Comparison of ENCODE assay signal across 10 cellular contexts in genomic region chr6:26019261-26019845, GRCh38. TPM values are rescaled to one million over a fixed set of nuclear protein-coding genes. Genes with fewer than 3 reads are reported as not detected.
DNase-seq lines count a peak whose midpoint lies in the region; ATAC-seq and TF ChIP-seq lines count a peak whose summit lies in the region.
"Had no signal": no experiment of that assay in that cellular context is flagged by ENCODE, and none has a peak within 500 bp of the region (broad histone marks: within the 10 kb centered on the region; RNA-seq: fewer than 3 reads in every experiment).

No MANE protein-coding gene starts in this region.

- peaks cover 7% of the 10 kb centered on the region for H3K36me3 Mint-ChIP-seq in activated T-cell treated with anti-CD3 and anti-CD28 coated beads, Interleukin-2, amount 50 U/mL, for 24 hours (ENCODE audit: low read depth)
- H3K36me3 Mint-ChIP-seq in activated CD4-positive, alpha-beta memory T cell treated with anti-CD3 and anti-CD28 coated beads, Interleukin-2, amount 10 ng/mL, durations not matched to agents 7 days and 5 days (ENCODE audit: low read depth): peaks cover 8% of the 10 kb centered on the region
- no peaks in the 10 kb centered on the region for H3K36me3 Mint-ChIP-seq in glutamatergic neuron (ENCODE audit: unreplicated experiment)
- H3K36me3 Mint-ChIP-seq in stimulated activated naive B cell treated with anti-CD40 and anti-IgM and Interleukin-4, amounts not matched to agents 10 μg/mL and 1 μg/mL and 100 μg/mL, for 72 hours: peaks cover 2 to 8% of the 10 kb centered on the region in 2 donors

- H3K4me1 Mint-ChIP-seq in activated T-cell treated with anti-CD3 and anti-CD28 coated beads, Interleukin-2, amount 50 U/mL, for 24 hours (ENCODE audit: low read depth): peaks cover 60% of the 10 kb centered on the region
- H3K4me1 Mint-ChIP-seq in activated CD4-positive, alpha-beta memory T cell treated with anti-CD3 and anti-CD28 coated beads, Interleukin-2, amount 10 ng/mL, durations not matched to agents 7 days and 5 days: peaks cover 55% of the 10 kb centered on the region
- H3K4me1 Mint-ChIP-seq in glutamatergic neuron (ENCODE audit: low read depth, unreplicated experiment): no peaks in the 10 kb centered on the region
- H3K4me1 Mint-ChIP-seq in stimulated activated naive B cell treated with anti-CD40 and anti-IgM and Interleukin-4, amounts not matched to agents 10 μg/mL and 1 μg/mL and 100 μg/mL, for 72 hours: peaks cover 22 to 30% of the 10 kb centered on the region in 2 donors

- CTCF ChIA-PET in activated CD4-positive, alpha-beta memory T cell treated with anti-CD3 and anti-CD28 coated beads, Interleukin-2, amount 10 ng/mL, durations not matched to agents 7 days and 5 days (lab: Charles Lee): interaction anchor here (3.0 to 7.7 kb wide), 4 partner anchors 12 to 27 kb away, joined by 18 to 100 read pairs (median 47); a partner anchor contains a TSS

- DNase-seq in activated T-cell treated with anti-CD3 and anti-CD28 coated beads, Interleukin-2, amount 50 U/mL, for 24 hours: no peak
- DNase-seq in activated T-cell treated with anti-CD3 and anti-CD28 coated beads, Interleukin-2, amount 50 U/mL, for 1 hour: no peak
- no peak for DNase-seq in activated CD4-positive, alpha-beta memory T cell treated with anti-CD3 and anti-CD28 coated beads, Interleukin-2, amount 10 ng/mL, durations not matched to agents 7 days and 5 days
- DNase-seq in glutamatergic neuron: no peak
- DNase-seq in stimulated activated naive B cell treated with anti-CD40 and anti-IgM and Interleukin-4, amounts not matched to agents 10 μg/mL and 1 μg/mL and 100 μg/mL, for 72 hours: no peak
- DNase-seq in NCI-H2171 treated with DMSO at 0.1 percent for 48 hours (lab: John Stamatoyannopoulos, UW): no peak
- DNase-seq in HuH-7.5 (ENCODE audit: low spot score): no peak
- DNase-seq: islet precursor cell, RPMI8226 had no signal

- POLR2A ChIA-PET in activated CD4-positive, alpha-beta memory T cell treated with anti-CD3 and anti-CD28 coated beads, Interleukin-2, amount 10 ng/mL, durations not matched to agents 7 days and 5 days (lab: Charles Lee): interaction anchor here (0.7 to 22.9 kb wide), 35 partner anchors 9 to 1874 kb away, joined by 3 to 2531 read pairs (median 18); partner anchors contain the start of genes HFE, RIPOR2 and TRIM38

- H3K27me3 Mint-ChIP-seq in activated T-cell treated with anti-CD3 and anti-CD28 coated beads, Interleukin-2, amount 50 U/mL, for 24 hours: no peaks in the 10 kb centered on the region
- no peaks in the 10 kb centered on the region for H3K27me3 Mint-ChIP-seq in activated CD4-positive, alpha-beta memory T cell treated with anti-CD3 and anti-CD28 coated beads, Interleukin-2, amount 10 ng/mL, durations not matched to agents 7 days and 5 days
- H3K27me3 Mint-ChIP-seq in glutamatergic neuron (ENCODE audit: unreplicated experiment): peaks cover 5% of the 10 kb centered on the region
- H3K27me3 Mint-ChIP-seq in stimulated activated naive B cell treated with anti-CD40 and anti-IgM and Interleukin-4, amounts not matched to agents 10 μg/mL and 1 μg/mL and 100 μg/mL, for 72 hours: peaks cover 0 to 3% of the 10 kb centered on the region in 2 donors

- TF ChIP-seq CTCF in glutamatergic neuron (IDR thresholded peaks at IDR 0.05; ENCODE audit: partially characterized antibody, unreplicated experiment): no peak

- no peak for ATAC-seq in stimulated activated naive B cell treated with anti-CD40 and anti-IgM and Interleukin-4, amounts not matched to agents 10 μg/mL and 1 μg/mL and 100 μg/mL, for 72 hours (replicated peaks)
- no peak for ATAC-seq in GM21723 (IDR thresholded peaks at IDR 0.05; ENCODE audit: unreplicated experiment)

- H3K27ac Mint-ChIP-seq in activated T-cell treated with anti-CD3 and anti-CD28 coated beads, Interleukin-2, amount 50 U/mL, for 24 hours: peak overlapping the region; percentile 76
- H3K27ac Mint-ChIP-seq in activated CD4-positive, alpha-beta memory T cell treated with anti-CD3 and anti-CD28 coated beads, Interleukin-2, amount 10 ng/mL, durations not matched to agents 7 days and 5 days: peak overlapping the region; percentile 34
- H3K27ac Mint-ChIP-seq in glutamatergic neuron (ENCODE audit: unreplicated experiment): no peak overlapping the region
- peak overlapping the region; percentile 100 for H3K27ac Mint-ChIP-seq in stimulated activated naive B cell treated with anti-CD40 and anti-IgM and Interleukin-4, amounts not matched to agents 10 μg/mL and 1 μg/mL and 100 μg/mL, for 72 hours

- H3K4me3 Mint-ChIP-seq in activated T-cell treated with anti-CD3 and anti-CD28 coated beads, Interleukin-2, amount 50 U/mL, for 24 hours: peak overlapping the region; percentile 84
- H3K4me3 Mint-ChIP-seq in activated CD4-positive, alpha-beta memory T cell treated with anti-CD3 and anti-CD28 coated beads, Interleukin-2, amount 10 ng/mL, durations not matched to agents 7 days and 5 days: no peak overlapping the region
- H3K4me3 Mint-ChIP-seq in glutamatergic neuron (ENCODE audit: unreplicated experiment): peak overlapping the region; percentile 64
- peak overlapping the region; percentile 64 to 88 for H3K4me3 Mint-ChIP-seq in stimulated activated naive B cell treated with anti-CD40 and anti-IgM and Interleukin-4, amounts not matched to agents 10 μg/mL and 1 μg/mL and 100 μg/mL, for 72 hours

- peaks cover 10% of the 10 kb centered on the region for H3K9me3 Mint-ChIP-seq in activated T-cell treated with anti-CD3 and anti-CD28 coated beads, Interleukin-2, amount 50 U/mL, for 24 hours
- peaks cover 5% of the 10 kb centered on the region for H3K9me3 Mint-ChIP-seq in activated CD4-positive, alpha-beta memory T cell treated with anti-CD3 and anti-CD28 coated beads, Interleukin-2, amount 10 ng/mL, durations not matched to agents 7 days and 5 days
- peaks cover 8% of the 10 kb centered on the region for H3K9me3 Mint-ChIP-seq in glutamatergic neuron (ENCODE audit: unreplicated experiment)
- H3K9me3 Mint-ChIP-seq in stimulated activated naive B cell treated with anti-CD40 and anti-IgM and Interleukin-4, amounts not matched to agents 10 μg/mL and 1 μg/mL and 100 μg/mL, for 72 hours: peaks cover 3 to 6% of the 10 kb centered on the region in 2 donors

RNA-seq across cellular contexts. Expression of gene TRIM38, which starts 56.8 kb away (rescaled TPM):
- total RNA-seq in activated CD4-positive, alpha-beta memory T cell treated with anti-CD3 and anti-CD28 coated beads, Interleukin-2, amount 10 ng/mL, durations not matched to agents 7 days and 5 days: 10 to 100 TPM; 32.6 to 33.5 TPM
- 0.05 TPM for total RNA-seq in glutamatergic neuron (ENCODE audit: unreplicated experiment)

Comparison
In these comparisons a context has a peak if more than half of its experiments do, and no peak if none do; other contexts are left out.
1. RNA of gene TRIM38, which starts 56.8 kb away (total RNA-seq): 32.6 to 33.5 TPM in activated CD4-positive, alpha-beta memory T cell treated with anti-CD3 and anti-CD28 coated beads, Interleukin-2, amount 10 ng/mL, durations not matched to agents 7 days and 5 days; 0.05 TPM in glutamatergic neuron (single experiment); every median in the first group is over 10 times any median in the second.